In genomic region chr7:131231381-131232220, GRCh38 we compare ENCODE assay signal across 8 cellular contexts.
A peak's percentile ranks its signal among the peaks of the same experiment; 100 is the strongest.
DNase-seq lines count a peak whose midpoint lies in the region; ATAC-seq and TF ChIP-seq lines count a peak whose summit lies in the region.

No MANE protein-coding gene starts in this region.

- peaks cover 12 to 15% of the 10 kb centered on the region in 2 donors for H3K4me1 ChIP-seq in gastrocnemius medialis

- intact Hi-C loops in gastrocnemius medialis (cut with DNase I; ENCODE audit: low total_unique reads), result loop anchor here (5.0 kb wide), 1 partner anchor 39 kb away; no protein-coding TSS in a partner anchor

- no peaks in the 10 kb centered on the region for H3K27me3 ChIP-seq in gastrocnemius medialis

- H3K9me3 ChIP-seq in gastrocnemius medialis, result no peaks in the 10 kb centered on the region

- H3K4me3 ChIP-seq in gastrocnemius medialis, result no peak overlapping the region

- no peak for TF ChIP-seq CTCF in gastrocnemius medialis (IDR thresholded peaks at IDR 0.05 in 4 of 5, conservative IDR thresholded peaks at IDR 0.05 in 1 of 5)

- TF ChIP-seq POLR2A in gastrocnemius medialis (IDR thresholded peaks at IDR 0.05), result no peak

- ATAC-seq in GM19455 (IDR thresholded peaks at IDR 0.05; ENCODE audit: unreplicated experiment) (peak; percentile 79), HG03575 (IDR thresholded peaks at IDR 0.05; ENCODE audit: extremely low read depth, insufficient number of reproducible peaks, low FRiP score, unreplicated experiment) (peak; percentile 84), gastrocnemius medialis (peak; percentile 47 to 52)

- in situ Hi-C loops in gastrocnemius medialis (cut with MboI; ENCODE audit: low sequenced_read_pairs in 4 of 4), result no loop called here

- no peaks in the 10 kb centered on the region for H3K36me3 ChIP-seq in gastrocnemius medialis

- DNase-seq in AG08396 (ENCODE audit: low spot score) (peak; percentile 37), gastrocnemius medialis (peak in 1 of 2 donors; percentile 21), cerebellum (ENCODE audit: low spot score) (no peak), NCI-H446 (lab: John Stamatoyannopoulos, UW) (no peak)
- peak; percentile 69 for DNase-seq in activated CD4-positive, alpha-beta T cell treated with anti-CD3 and anti-CD28 coated beads for 48 hours
- DNase-seq in effector CD4-positive, alpha-beta T cell, result peak; percentile 57

- H3K27ac ChIP-seq in gastrocnemius medialis, result peak overlapping the region; percentile 9 to 19 (median 16)

Comparison
In these comparisons a context has a peak if more than half of its experiments do, and no peak if none do; other contexts are left out.
1. DNase-seq: peak in AG08396 (single experiment), activated CD4-positive, alpha-beta T cell treated with anti-CD3 and anti-CD28 coated beads for 48 hours (single experiment) and effector CD4-positive, alpha-beta T cell (single experiment); none in cerebellum (single experiment) and NCI-H446 (0 of 2).
2. Peak in every context shown above with its lines, with median percentiles within 50 percentile points of each other: ATAC-seq.